In the genomic region with DNA sequence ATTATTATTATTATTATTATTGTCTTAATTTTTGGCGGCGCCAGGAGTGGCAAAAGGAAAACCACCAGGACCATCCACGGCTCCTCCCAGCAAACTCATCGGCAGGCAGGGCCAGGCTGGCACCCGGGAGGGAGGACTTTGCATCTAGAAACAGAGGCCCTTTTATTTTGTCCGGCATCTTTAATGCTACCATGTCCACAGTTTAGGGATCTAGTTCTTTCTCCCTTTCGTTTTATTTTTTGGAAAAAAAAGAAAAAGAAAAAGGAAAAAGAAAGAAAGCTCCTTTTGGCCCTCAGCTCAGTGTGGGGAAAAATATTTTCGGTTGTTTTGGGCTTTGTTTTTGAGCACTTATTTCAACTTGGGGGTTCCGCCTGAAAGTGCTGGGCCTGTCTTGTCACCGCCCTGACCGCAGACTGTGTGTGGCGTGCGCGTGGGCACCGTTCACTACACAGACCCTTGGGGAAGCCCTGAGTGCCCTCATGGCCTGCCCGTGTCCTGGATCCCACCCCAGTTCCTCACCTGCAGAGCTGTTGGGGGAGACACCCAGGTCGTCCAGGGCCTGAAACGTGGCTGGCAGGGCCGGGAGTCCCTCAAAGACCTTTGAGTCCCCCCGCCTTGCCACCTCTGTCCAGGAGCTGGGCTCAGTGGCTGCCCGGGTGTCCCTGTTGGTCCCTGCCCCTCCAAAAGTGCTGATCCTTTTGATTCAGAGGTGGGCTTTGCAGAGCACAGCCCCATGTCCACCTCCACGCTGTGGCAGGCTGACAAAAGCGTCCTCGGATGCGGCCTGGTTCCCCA, we compare ENCODE assay signal across 10 cellular contexts.
DNase-seq lines count a peak whose midpoint lies in the region; ATAC-seq and TF ChIP-seq lines count a peak whose summit lies in the region.
"Had no signal": no experiment of that assay in that cellular context is flagged by ENCODE, and none has a peak within 500 bp of the region (broad histone marks: within the 10 kb centered on the region; RNA-seq: fewer than 3 reads in every experiment).

No MANE protein-coding gene starts in this region.

- H3K4me1 Mint-ChIP-seq in endodermal cell, result no peaks in the 10 kb centered on the region

- DNase-seq in NCI-H1694 treated with DMSO at 0.1 percent for 48 hours (lab: John Stamatoyannopoulos, UW) (peak; percentile 40), NCI-H1694 (lab: John Stamatoyannopoulos, UW) (no peak), epidermal melanocyte (ENCODE audit: insufficient read length, low spot score) (peak; percentile 86), mesenteric fat pad (ENCODE audit: low spot score) (peak; percentile 83), upper lobe of right lung (peak; percentile 62), NCI-H82 (lab: John Stamatoyannopoulos, UW) (no peak), NCI-H2107 treated with DMSO at 0.1 percent for 48 hours (lab: John Stamatoyannopoulos, UW; ENCODE audit: unreplicated experiment) (no peak), endodermal cell (no peak)
- DNase-seq: activated naive CD4-positive, alpha-beta T cell treated with Interleukin-2 at 50 U/mL for 16 hours; SJCRH30 had no signal

- H3K27ac ChIP-seq in upper lobe of right lung (peak overlapping the region; percentile 98), endodermal cell (ENCODE audit: low read depth, low read length) (no peak overlapping the region)
- H3K27ac ChIP-seq: SJCRH30 had no signal

- no peak for ATAC-seq in upper lobe of right lung

- H3K27me3 ChIP-seq in upper lobe of right lung (no peaks in the 10 kb centered on the region), endodermal cell (ENCODE audit: control insufficient read depth, insufficient read depth, low read length, poor library complexity, severe bottlenecking) (no peaks in the 10 kb centered on the region)
- H3K27me3 ChIP-seq: SJCRH30 had no signal

- no peak overlapping the region for H3K9ac ChIP-seq in endodermal cell (ENCODE audit: extremely low read depth, low read length, poor library complexity, severe bottlenecking)

- H3K4me1 ChIP-seq in upper lobe of right lung, result peaks cover 71% of the 10 kb centered on the region
- no peaks in the 10 kb centered on the region for H3K4me1 ChIP-seq in endodermal cell (ENCODE audit: control insufficient read depth, insufficient read depth, low read length)

- H3K36me3 ChIP-seq in upper lobe of right lung (peaks cover 23% of the 10 kb centered on the region), endodermal cell (ENCODE audit: control insufficient read depth, insufficient read depth, low read length) (no peaks in the 10 kb centered on the region)

- H3K27me3 Mint-ChIP-seq in endodermal cell (ENCODE audit: insufficient read depth), result peaks cover 3% of the 10 kb centered on the region

- H3K4me3 ChIP-seq in upper lobe of right lung (peak overlapping the region; percentile 89), endodermal cell (ENCODE audit: low read length) (no peak overlapping the region)
- H3K4me3 ChIP-seq: SJCRH30 had no signal

- intact Hi-C loops in upper lobe of right lung (cut with DNase I), result no loop called here

- H3K9me3 ChIP-seq in upper lobe of right lung (no peaks in the 10 kb centered on the region), endodermal cell (ENCODE audit: control insufficient read depth, low read length) (no peaks in the 10 kb centered on the region)
- H3K9me3 ChIP-seq: SJCRH30 had no signal

- H3K27ac Mint-ChIP-seq in endodermal cell, result no peak overlapping the region

- H3K4me3 Mint-ChIP-seq in endodermal cell, result no peak overlapping the region

- no peaks in the 10 kb centered on the region for H3K9me3 Mint-ChIP-seq in endodermal cell

- TF ChIP-seq CTCF in upper lobe of right lung (IDR thresholded peaks at IDR 0.05) (no peak), endodermal cell (conservative IDR thresholded peaks at IDR 0.05) (no peak)

- WGBS in endodermal cell (ENCODE audit: insufficient coverage in 1 of 2, insufficient read length in 1 of 2), 2 experiments, result 94 to 95% methylated on average over 15 to 25 of the region's 25 CpGs

- no peaks in the 10 kb centered on the region for H3K36me3 Mint-ChIP-seq in endodermal cell (ENCODE audit: low read depth)

Comparison
In these comparisons a context has a peak if more than half of its experiments do, and no peak if none do; other contexts are left out.
1. DNase-seq: peak in NCI-H1694 treated with DMSO at 0.1 percent for 48 hours (single experiment), epidermal melanocyte (single experiment), mesenteric fat pad (single experiment) and upper lobe of right lung (single experiment); none in NCI-H1694 (single experiment), NCI-H82 (single experiment), NCI-H2107 treated with DMSO at 0.1 percent for 48 hours (single experiment) and endodermal cell (single experiment).